Comparison of ENCODE assay signal across 17 cellular contexts in the genomic region with DNA sequence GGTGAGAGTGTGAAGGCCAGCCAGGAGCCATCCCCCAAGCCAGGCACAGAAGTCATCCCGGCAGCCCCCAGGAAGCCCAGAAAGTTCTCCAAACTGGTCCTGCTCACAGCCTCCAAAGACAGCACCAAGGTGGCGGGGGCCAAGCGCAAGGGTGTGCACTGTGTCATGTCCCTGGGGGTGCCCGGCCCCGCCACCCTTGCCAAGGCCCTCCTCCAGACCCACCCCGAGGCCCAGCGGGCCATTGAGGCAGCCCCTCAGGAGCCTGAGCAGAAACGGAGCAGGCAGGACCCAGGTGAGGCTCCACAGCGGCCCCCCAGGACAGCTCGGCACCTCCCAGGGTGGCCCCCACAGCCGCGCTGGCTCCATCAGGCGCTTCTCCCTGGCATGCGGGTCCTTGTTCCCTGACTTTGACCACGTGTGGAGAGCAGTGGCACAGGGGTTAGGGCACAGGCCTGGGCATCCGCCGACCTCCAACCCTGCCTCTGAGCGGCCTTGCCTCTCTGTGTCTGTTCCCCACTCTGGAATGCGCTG. TPM values are rescaled to one million over a fixed set of nuclear protein-coding genes. Genes with fewer than 3 reads are reported as not detected.
DNase-seq lines count a peak whose midpoint lies in the region; ATAC-seq, FAIRE-seq and TF ChIP-seq lines count a peak whose summit lies in the region.
"Had no signal": no experiment of that assay in that cellular context is flagged by ENCODE, and none has a peak within 500 bp of the region (broad histone marks: within the 10 kb centered on the region; RNA-seq: fewer than 3 reads in every experiment).

No MANE protein-coding gene starts in this region.

- H3K27ac ChIP-seq in astrocyte (ENCODE audit: low read depth, low read length): no peak overlapping the region
- no peak overlapping the region for H3K27ac ChIP-seq in lower lobe of right lung
- H3K27ac ChIP-seq in esophagus squamous epithelium: no peak overlapping the region
- H3K27ac ChIP-seq: PC-9 had no signal

- H3K9me3 ChIP-seq in astrocyte (ENCODE audit: insufficient read depth, low read depth, low read length) (no peaks in the 10 kb centered on the region), lower lobe of right lung (no peaks in the 10 kb centered on the region), esophagus squamous epithelium (no peaks in the 10 kb centered on the region)
- H3K9me3 ChIP-seq: MG63 had no signal

- H3K79me2 ChIP-seq in astrocyte (ENCODE audit: insufficient read depth, low read length): peaks cover 5% of the 10 kb centered on the region

- DNase-seq in astrocyte (ENCODE audit: low read depth) (no peak), lower lobe of right lung (peak; percentile 27), ACHN (no peak), esophagus squamous epithelium (lab: John Stamatoyannopoulos, UW) (no peak), cortex of kidney (lab: John Stamatoyannopoulos, UW) (no peak)
- DNase-seq: DMS79 treated with DMSO at 0.1 percent for 48 hours, Kasumi-1, NCI-H1048, NCI-H1436, NCI-H1930, NCI-H526, PC-9 had no signal

- no peaks in the 10 kb centered on the region for H3K27me3 Mint-ChIP-seq in astrocyte (ENCODE audit: low read depth, unreplicated experiment)

- H2AFZ ChIP-seq in astrocyte (ENCODE audit: low read depth, low read length): no peak overlapping the region
- H2AFZ ChIP-seq: PC-9 had no signal

- H3K4me3 ChIP-seq in astrocyte (ENCODE audit: insufficient read depth, low read depth, low read length) (no peak overlapping the region), lower lobe of right lung (no peak overlapping the region), esophagus squamous epithelium (no peak overlapping the region)
- H3K4me3 ChIP-seq: MG63, PC-9 had no signal

- TF ChIP-seq POLR2A in esophagus squamous epithelium (IDR thresholded peaks at IDR 0.05): no peak

- ATAC-seq in HG02798 (IDR thresholded peaks at IDR 0.05; ENCODE audit: poor library complexity, unreplicated experiment) (peak; percentile 7), lower lobe of right lung (peak in 1 of 2 donors; percentile 11), GM19463 (IDR thresholded peaks at IDR 0.05; ENCODE audit: unreplicated experiment) (no peak)

- H3K4me1 ChIP-seq in astrocyte (ENCODE audit: insufficient read depth, low read length) (peaks cover 13% of the 10 kb centered on the region), lower lobe of right lung (peaks cover under 1% of the 10 kb centered on the region), esophagus squamous epithelium (no peaks in the 10 kb centered on the region)

- H3K4me1 Mint-ChIP-seq in astrocyte (ENCODE audit: low read depth, unreplicated experiment): peaks cover 16% of the 10 kb centered on the region
- H3K4me1 Mint-ChIP-seq: CD14-positive monocyte had no signal

- WGBS in esophagus squamous epithelium, 2 donors: no CpG with 5 or more reads among the region's 19 CpGs

- no peak overlapping the region for H3K4me2 ChIP-seq in astrocyte (ENCODE audit: low read length)
- H3K4me2 ChIP-seq: PC-9 had no signal

- no peaks in the 10 kb centered on the region for H3K36me3 ChIP-seq in astrocyte (ENCODE audit: insufficient read depth, low read length)
- H3K36me3 ChIP-seq in lower lobe of right lung: peaks cover 29% of the 10 kb centered on the region
- H3K36me3 ChIP-seq in esophagus squamous epithelium: peaks cover 0 to 51% (median 6%) of the 10 kb centered on the region in 3 donors

- no peak for TF ChIP-seq CTCF in astrocyte (IDR thresholded peaks at IDR 0.05; ENCODE audit: insufficient read depth, low read depth, low read length)
- TF ChIP-seq CTCF in lower lobe of right lung (IDR thresholded peaks at IDR 0.05): no peak
- TF ChIP-seq CTCF in esophagus squamous epithelium (IDR thresholded peaks at IDR 0.05): no peak

- H3K4me3 Mint-ChIP-seq in astrocyte (ENCODE audit: unreplicated experiment): no peak overlapping the region
- H3K4me3 Mint-ChIP-seq: CD14-positive monocyte had no signal

- H3K27me3 ChIP-seq in astrocyte (ENCODE audit: insufficient read depth, low read length) (no peaks in the 10 kb centered on the region), lower lobe of right lung (ENCODE audit: low read depth) (no peaks in the 10 kb centered on the region), esophagus squamous epithelium (no peaks in the 10 kb centered on the region)
- H3K27me3 ChIP-seq: MG63 had no signal

- peaks cover 9% of the 10 kb centered on the region for H3K36me3 Mint-ChIP-seq in astrocyte (ENCODE audit: low read depth, unreplicated experiment)

- H3K27ac Mint-ChIP-seq in astrocyte (ENCODE audit: unreplicated experiment): peak overlapping the region; percentile 91
- H3K27ac Mint-ChIP-seq: CD14-positive monocyte had no signal

- H3K9ac ChIP-seq in astrocyte (ENCODE audit: low read length): no peak overlapping the region

- no peaks in the 10 kb centered on the region for H3K9me3 Mint-ChIP-seq in astrocyte (ENCODE audit: unreplicated experiment)
- H3K9me3 Mint-ChIP-seq: CD14-positive monocyte had no signal

- in situ Hi-C loops in ACHN (cut with HindIII; ENCODE audit: low pct_ligation_motif_present, low pct_unique_long_range_greater_than_20kb, low sequenced_read_pairs): no loop called here

- FAIRE-seq in astrocyte (lab: Jason Lieb, UNC): no peak

- H4K20me1 ChIP-seq in astrocyte (ENCODE audit: insufficient read depth, low read length): peaks cover 12% of the 10 kb centered on the region

- intact Hi-C loops in lower lobe of right lung (cut with DNase I): no loop called here
- intact Hi-C loops in esophagus squamous epithelium (cut with DNase I): no loop called here

RNA-seq across cellular contexts. Expression of a gene that starts 13.5 kb away (rescaled TPM):
- total RNA-seq in astrocyte: 36.5 and 40.7 TPM in 2 replicates
- total RNA-seq in lower lobe of right lung: 27.8 TPM
- 10 to 100 TPM; 18.9 to 47.9 (median 39.5) TPM for total RNA-seq in esophagus squamous epithelium

RNA-seq across cellular contexts. Expression of a gene that starts 15.2 kb away (rescaled TPM):
- total RNA-seq in astrocyte: 53.4 and 58.9 TPM in 2 replicates
- 34.7 TPM for total RNA-seq in lower lobe of right lung
- 10 to 100 TPM; 25.4 to 52.1 (median 27.1) TPM for total RNA-seq in esophagus squamous epithelium

RNA-seq across cellular contexts. Expression of a gene that starts 38.6 kb away (rescaled TPM):
- 0.58 and 1.5 TPM in 2 replicates for total RNA-seq in astrocyte
- 15.3 TPM for total RNA-seq in lower lobe of right lung
- 100 to 1,000 TPM in 2 of 4 donors, 10 to 100 TPM in 2; 36.6 to 149 (median 113) TPM for total RNA-seq in esophagus squamous epithelium
- total RNA-seq: A673 had no signal
